8 cellular contexts compared by ENCODE assay signal in the genomic region with DNA sequence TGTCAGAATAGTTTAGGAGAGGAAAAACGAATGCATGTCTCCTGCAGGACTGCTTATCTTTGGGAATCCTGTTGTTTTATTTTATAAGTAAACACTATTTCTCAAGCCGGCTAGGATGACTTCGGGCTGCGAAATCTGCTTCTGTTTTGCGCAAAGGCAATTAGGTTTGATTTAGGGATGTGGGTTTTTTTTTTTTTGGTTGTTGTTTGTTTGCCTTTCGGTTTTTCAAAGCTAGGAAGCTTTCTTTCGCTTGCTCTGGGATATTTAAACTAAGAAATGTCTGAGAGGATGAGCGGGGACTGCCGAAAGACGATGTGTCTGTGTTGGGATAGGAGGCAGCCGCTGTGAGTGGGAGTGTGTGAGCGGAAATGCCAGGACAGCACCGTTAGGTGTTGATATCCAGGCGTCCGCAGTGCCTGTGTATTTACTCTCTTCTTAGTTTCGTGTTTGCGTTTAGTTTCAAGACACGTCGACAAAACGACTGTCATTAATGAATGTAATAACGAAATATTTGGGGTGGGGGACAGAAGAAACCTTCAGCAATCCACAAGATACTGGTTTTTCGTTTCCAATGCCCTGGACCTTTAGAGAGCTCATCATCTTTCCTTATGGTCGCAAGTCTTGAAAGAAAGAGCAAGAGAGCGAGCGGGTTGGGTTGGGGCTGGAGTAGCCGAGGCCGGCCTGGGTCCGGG. TPM values are rescaled to one million over a fixed set of nuclear protein-coding genes. Genes with fewer than 3 reads are reported as not detected.
DNase-seq lines count a peak whose midpoint lies in the region; ATAC-seq and TF ChIP-seq lines count a peak whose summit lies in the region.

No MANE protein-coding gene starts in this region.

- peak overlapping the region; percentile 79 for H3K27ac Mint-ChIP-seq in type B pancreatic cell

- H3K4me3 ChIP-seq in left ventricle myocardium inferior (peak overlapping the region; percentile 45), SK-N-SH (ENCODE audit: low read depth in 2 of 2, low read length in 1 of 2) (peak overlapping the region; percentile 54 to 74), hepatocyte (peak overlapping the region; percentile 15)

- peak overlapping the region; percentile 82 for H3K4me3 Mint-ChIP-seq in type B pancreatic cell

- TF ChIP-seq CTCF in left ventricle myocardium inferior (IDR thresholded peaks at IDR 0.05; ENCODE audit: borderline replicate concordance): no peak
- TF ChIP-seq CTCF in SK-N-SH (IDR thresholded peaks at IDR 0.05): no peak
- TF ChIP-seq CTCF in hepatocyte (IDR thresholded peaks at IDR 0.05; ENCODE audit: poor library complexity): no peak
- TF ChIP-seq CTCF in type B pancreatic cell (conservative IDR thresholded peaks at IDR 0.05): no peak

- H3K27me3 Mint-ChIP-seq in type B pancreatic cell: peaks cover 93% of the 10 kb centered on the region

- H4K20me1 ChIP-seq in SK-N-SH (ENCODE audit: insufficient read depth): 0 out of 2 replicates have a peak, but pooled peaks cover 4% of the 10 kb centered on the region
- peaks cover 11% of the 10 kb centered on the region for H4K20me1 ChIP-seq in hepatocyte (ENCODE audit: insufficient read depth, poor library complexity, severe bottlenecking)

- TF ChIP-seq RAD21 in SK-N-SH (IDR thresholded peaks at IDR 0.05; ENCODE audit: low read length): no peak

- H3K27ac ChIP-seq in left ventricle myocardium inferior (replicated peaks) (no peak overlapping the region), SK-N-SH (ENCODE audit: low read depth in 2 of 2, low read length in 1 of 2) (peak overlapping the region; percentile 56 to 71), hepatocyte (peak overlapping the region; percentile 23)

- ATAC-seq in Right ventricle myocardium inferior (no peak), HG02840 (IDR thresholded peaks at IDR 0.05; ENCODE audit: low FRiP score, unreplicated experiment) (no peak), GM21529 (IDR thresholded peaks at IDR 0.05; ENCODE audit: unreplicated experiment) (no peak)

- H3K36me3 Mint-ChIP-seq in type B pancreatic cell: peaks cover 7% of the 10 kb centered on the region

- peak overlapping the region; percentile 91 for H3K4me2 ChIP-seq in SK-N-SH
- peak overlapping the region; percentile 97 for H3K4me2 ChIP-seq in hepatocyte

- H3K79me2 ChIP-seq in SK-N-SH (ENCODE audit: insufficient read depth) (peaks cover 22% of the 10 kb centered on the region), hepatocyte (peaks cover 27% of the 10 kb centered on the region)

- CTCF ChIA-PET in SK-N-SH (lab: Yijun Ruan, JAX): interaction anchor here (1.2 to 4.5 kb wide), 2 partner anchors 141 to 146 kb away, joined by 4 to 29 read pairs; no protein-coding TSS in a partner anchor

- peaks cover 68% of the 10 kb centered on the region for H3K4me1 ChIP-seq in left ventricle myocardium inferior
- peaks cover 4 to 26% of the 10 kb centered on the region in 2 experiments; a peak in 2 of 4 replicates for H3K4me1 ChIP-seq in SK-N-SH (ENCODE audit: control insufficient read depth in 1 of 2, insufficient read depth in 2 of 2, low read depth in 1 of 2, low read length in 1 of 2)
- H3K4me1 ChIP-seq in hepatocyte (ENCODE audit: insufficient read depth): peaks cover 31% of the 10 kb centered on the region

- no peaks in the 10 kb centered on the region for H3K36me3 ChIP-seq in left ventricle myocardium inferior
- peaks cover 0 to 16% of the 10 kb centered on the region in 2 experiments for H3K36me3 ChIP-seq in SK-N-SH (replicated peaks in 1 of 2; ENCODE audit: control insufficient read depth in 1 of 2, insufficient read depth in 2 of 2, low read length in 1 of 2)
- no peaks in the 10 kb centered on the region for H3K36me3 ChIP-seq in hepatocyte (replicated peaks; ENCODE audit: insufficient read depth, low read depth)

- POLR2A ChIA-PET in SK-N-SH (lab: Yijun Ruan, JAX): interaction anchor here (0.6 to 1.5 kb wide), 2 partner anchors 31 to 182 kb away, joined by 3 to 4 read pairs; no protein-coding TSS in a partner anchor

- H3K4me1 Mint-ChIP-seq in type B pancreatic cell (ENCODE audit: unreplicated experiment): peaks cover 35% of the 10 kb centered on the region

- intact Hi-C loops in left ventricle myocardium inferior (cut with micrococcal nuclease) (no loop called here), Right ventricle myocardium inferior (cut with DNase I) (no loop called here)

- DNase-seq in left ventricle myocardium inferior: no peak
- no peak for DNase-seq in Right ventricle myocardium inferior (ENCODE audit: missing footprints)
- DNase-seq in SK-N-SH: peak; percentile 67
- no peak for DNase-seq in hepatocyte (ENCODE audit: low spot score)
- DNase-seq in type B pancreatic cell (ENCODE audit: extremely low spot score, unreplicated experiment): no peak
- DNase-seq in activated CD4-positive, CD25-positive, alpha-beta regulatory T cell (lab: John Stamatoyannopoulos, UW): no peak

- 18% methylated on average over 27 of the region's 28 CpGs for WGBS in SK-N-SH (ENCODE audit: low lambda C conversion rate)
- 3% methylated on average over 28 of the region's 28 CpGs for WGBS in hepatocyte (ENCODE audit: low lambda C conversion rate, missing lambda C conversion rate)

- no peaks in the 10 kb centered on the region for H3K9me2 ChIP-seq in SK-N-SH
- no peaks in the 10 kb centered on the region for H3K9me2 ChIP-seq in hepatocyte (replicated peaks; ENCODE audit: insufficient read depth)

- H3K9me3 ChIP-seq in left ventricle myocardium inferior (replicated peaks) (no peaks in the 10 kb centered on the region), SK-N-SH (no peaks in the 10 kb centered on the region), hepatocyte (ENCODE audit: low read depth) (no peaks in the 10 kb centered on the region)

- H3K27me3 ChIP-seq in left ventricle myocardium inferior (ENCODE audit: low read depth) (peaks cover 100% of the 10 kb centered on the region), SK-N-SH (ENCODE audit: insufficient read depth) (no peaks in the 10 kb centered on the region), hepatocyte (peaks cover 89% of the 10 kb centered on the region)

- H3K9me3 Mint-ChIP-seq in type B pancreatic cell: peaks cover 5% of the 10 kb centered on the region

- peak overlapping the region; percentile 89 for H2AFZ ChIP-seq in SK-N-SH (ENCODE audit: low read depth)
- H2AFZ ChIP-seq in hepatocyte: no peak overlapping the region

- peak overlapping the region; percentile 62 for H3K9ac ChIP-seq in SK-N-SH

- no peak for TF ChIP-seq EP300 in SK-N-SH (IDR thresholded peaks at IDR 0.05; ENCODE audit: borderline replicate concordance in 1 of 2, low read depth in 1 of 2, low read length in 1 of 2)

- H3F3A ChIP-seq in SK-N-SH (replicated peaks; ENCODE audit: insufficient read depth): peaks cover 8% of the 10 kb centered on the region

TF ChIP-seq in SK-N-SH, 30 proteins besides CTCF, POLR2A, EP300 and RAD21:
- TF ChIP-seq MEF2A (IDR thresholded peaks at IDR 0.05; ENCODE audit: borderline replicate concordance, low read depth) (no peak), RXRA (IDR thresholded peaks at IDR 0.05; ENCODE audit: borderline replicate concordance, low read depth) (no peak), EZH2phosphoT487 (IDR thresholded peaks at IDR 0.05; ENCODE audit: borderline replicate concordance, low read depth) (no peak), MXI1 (IDR thresholded peaks at IDR 0.05; ENCODE audit: low read depth, low read length) (no peak; the same call in 1 of the 2 replicates), FOXM1 (IDR thresholded peaks at IDR 0.05; ENCODE audit: low read depth) (no peak), ELF1 (IDR thresholded peaks at IDR 0.05) (no peak), FOSL2 (IDR thresholded peaks at IDR 0.05; ENCODE audit: borderline replicate concordance, low read depth) (no peak), JUND (IDR thresholded peaks at IDR 0.05) (no peak), NRF1 (IDR thresholded peaks at IDR 0.05; ENCODE audit: low read depth, low read length) (no peak), RCOR1 (IDR thresholded peaks at IDR 0.05; ENCODE audit: low read length) (no peak), SIN3A (IDR thresholded peaks at IDR 0.05; ENCODE audit: borderline replicate concordance, low read depth, low read length) (no peak), TEAD4 (IDR thresholded peaks at IDR 0.05; ENCODE audit: borderline replicate concordance, insufficient read depth) (no peak), TCF12 (IDR thresholded peaks at IDR 0.05) (no peak), POLR2AphosphoS5 (IDR thresholded peaks at IDR 0.05; ENCODE audit: low read depth, low read length) (no peak)
- TF ChIP-seq, protein P1, sequence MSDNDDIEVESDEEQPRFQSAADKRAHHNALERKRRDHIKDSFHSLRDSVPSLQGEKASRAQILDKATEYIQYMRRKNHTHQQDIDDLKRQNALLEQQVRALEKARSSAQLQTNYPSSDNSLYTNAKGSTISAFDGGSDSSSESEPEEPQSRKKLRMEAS (IDR thresholded peaks at IDR 0.05; ENCODE audit: low read depth): no peak
TF ChIP-seq in SK-N-SH: peak in this region for 0.

RNA-seq across cellular contexts. Expression of a gene that starts 0.6 kb away (rescaled TPM):
- total RNA-seq in left ventricle myocardium inferior (not detected), Right ventricle myocardium inferior (not detected), hepatocyte (3.9 and 5.3 TPM in 2 replicates), type B pancreatic cell (ENCODE audit: low replicate concordance) (1.2 and 4.5 TPM in 2 replicates)
- polyA plus RNA-seq in SK-N-SH (2012; rRNA removed) (3.5 and 6.0 TPM in 2 replicates), hepatocyte (3.3 and 4.7 TPM in 2 replicates)
- polyA plus RNA-seq in SK-N-SH (2012; cell fraction: cytosol; rRNA removed): 2.2 and 3.2 TPM in 2 replicates
- 23.1 and 25.6 TPM in 2 replicates for polyA plus RNA-seq in SK-N-SH (2012; cell fraction: nucleus; rRNA removed)

RNA-seq across cellular contexts. Expression of a gene that starts 25.9 kb away (rescaled TPM):
- total RNA-seq in left ventricle myocardium inferior (511 TPM), Right ventricle myocardium inferior (498 TPM), hepatocyte (154 and 175 TPM in 2 replicates), type B pancreatic cell (ENCODE audit: low replicate concordance) (135 and 149 TPM in 2 replicates)
- polyA plus RNA-seq in SK-N-SH (2012; rRNA removed) (122 and 164 TPM in 2 replicates), hepatocyte (185 and 193 TPM in 2 replicates)
- polyA plus RNA-seq in SK-N-SH (2012; cell fraction: cytosol; rRNA removed): 172 and 191 TPM in 2 replicates
- polyA plus RNA-seq in SK-N-SH (2012; cell fraction: nucleus; rRNA removed): 45.2 and 94.3 TPM in 2 replicates
